2 cellular contexts compared by ENCODE assay signal in the genomic region with DNA sequence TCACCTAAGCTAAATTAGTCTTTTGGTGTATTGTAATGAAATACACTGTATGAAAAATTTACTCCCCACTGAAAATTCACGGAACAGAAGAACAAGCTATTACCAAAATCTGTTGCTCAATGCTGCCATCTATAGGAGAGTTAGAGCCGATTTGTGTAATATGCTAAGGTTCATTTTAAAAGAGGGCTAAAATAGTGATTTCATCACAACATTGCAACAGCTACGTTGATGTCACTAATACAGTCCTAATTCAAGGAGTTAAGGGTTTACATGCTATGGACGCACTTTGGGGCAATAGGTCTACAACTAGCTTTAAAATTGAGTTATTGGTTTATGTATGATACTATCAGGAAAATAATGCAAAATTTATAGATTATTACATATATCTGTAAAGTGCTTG.
TF ChIP-seq lines count a peak whose summit lies in the region.

No MANE protein-coding gene starts in this region.

TF ChIP-seq in HCT116, 20 proteins besides CTCF, POLR2A, EP300 and RAD21:
- TF ChIP-seq ELF1 (IDR thresholded peaks at IDR 0.05; ENCODE audit: borderline replicate concordance, low read depth), result no peak
- TF ChIP-seq, protein P1, sequence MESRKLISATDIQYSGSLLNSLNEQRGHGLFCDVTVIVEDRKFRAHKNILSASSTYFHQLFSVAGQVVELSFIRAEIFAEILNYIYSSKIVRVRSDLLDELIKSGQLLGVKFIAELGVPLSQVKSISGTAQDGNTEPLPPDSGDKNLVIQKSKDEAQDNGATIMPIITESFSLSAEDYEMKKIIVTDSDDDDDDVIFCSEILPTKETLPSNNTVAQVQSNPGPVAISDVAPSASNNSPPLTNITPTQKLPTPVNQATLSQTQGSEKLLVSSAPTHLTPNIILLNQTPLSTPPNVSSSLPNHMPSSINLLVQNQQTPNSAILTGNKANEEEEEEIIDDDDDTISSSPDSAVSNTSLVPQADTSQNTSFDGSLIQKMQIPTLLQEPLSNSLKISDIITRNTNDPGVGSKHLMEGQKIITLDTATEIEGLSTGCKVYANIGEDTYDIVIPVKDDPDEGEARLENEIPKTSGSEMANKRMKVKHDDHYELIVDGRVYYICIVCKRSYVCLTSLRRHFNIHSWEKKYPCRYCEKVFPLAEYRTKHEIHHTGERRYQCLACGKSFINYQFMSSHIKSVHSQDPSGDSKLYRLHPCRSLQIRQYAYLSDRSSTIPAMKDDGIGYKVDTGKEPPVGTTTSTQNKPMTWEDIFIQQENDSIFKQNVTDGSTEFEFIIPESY (IDR thresholded peaks at IDR 0.05; ENCODE audit: extremely low read depth, insufficient replicate concordance, low read length), result no peak
- no peak for TF ChIP-seq TCF7L2 (IDR thresholded peaks at IDR 0.05; ENCODE audit: borderline replicate concordance, extremely low read depth, insufficient read depth, insufficient read length)
- TF ChIP-seq JUND (IDR thresholded peaks at IDR 0.05), result no peak
- TF ChIP-seq, protein P2, sequence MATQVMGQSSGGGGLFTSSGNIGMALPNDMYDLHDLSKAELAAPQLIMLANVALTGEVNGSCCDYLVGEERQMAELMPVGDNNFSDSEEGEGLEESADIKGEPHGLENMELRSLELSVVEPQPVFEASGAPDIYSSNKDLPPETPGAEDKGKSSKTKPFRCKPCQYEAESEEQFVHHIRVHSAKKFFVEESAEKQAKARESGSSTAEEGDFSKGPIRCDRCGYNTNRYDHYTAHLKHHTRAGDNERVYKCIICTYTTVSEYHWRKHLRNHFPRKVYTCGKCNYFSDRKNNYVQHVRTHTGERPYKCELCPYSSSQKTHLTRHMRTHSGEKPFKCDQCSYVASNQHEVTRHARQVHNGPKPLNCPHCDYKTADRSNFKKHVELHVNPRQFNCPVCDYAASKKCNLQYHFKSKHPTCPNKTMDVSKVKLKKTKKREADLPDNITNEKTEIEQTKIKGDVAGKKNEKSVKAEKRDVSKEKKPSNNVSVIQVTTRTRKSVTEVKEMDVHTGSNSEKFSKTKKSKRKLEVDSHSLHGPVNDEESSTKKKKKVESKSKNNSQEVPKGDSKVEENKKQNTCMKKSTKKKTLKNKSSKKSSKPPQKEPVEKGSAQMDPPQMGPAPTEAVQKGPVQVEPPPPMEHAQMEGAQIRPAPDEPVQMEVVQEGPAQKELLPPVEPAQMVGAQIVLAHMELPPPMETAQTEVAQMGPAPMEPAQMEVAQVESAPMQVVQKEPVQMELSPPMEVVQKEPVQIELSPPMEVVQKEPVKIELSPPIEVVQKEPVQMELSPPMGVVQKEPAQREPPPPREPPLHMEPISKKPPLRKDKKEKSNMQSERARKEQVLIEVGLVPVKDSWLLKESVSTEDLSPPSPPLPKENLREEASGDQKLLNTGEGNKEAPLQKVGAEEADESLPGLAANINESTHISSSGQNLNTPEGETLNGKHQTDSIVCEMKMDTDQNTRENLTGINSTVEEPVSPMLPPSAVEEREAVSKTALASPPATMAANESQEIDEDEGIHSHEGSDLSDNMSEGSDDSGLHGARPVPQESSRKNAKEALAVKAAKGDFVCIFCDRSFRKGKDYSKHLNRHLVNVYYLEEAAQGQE (IDR thresholded peaks at IDR 0.05; ENCODE audit: low read depth), result no peak
- no peak for TF ChIP-seq CBX3 (IDR thresholded peaks at IDR 0.05; ENCODE audit: low read depth)
- no peak for TF ChIP-seq SIN3A (IDR thresholded peaks at IDR 0.05; ENCODE audit: low read depth)
- TF ChIP-seq EZH2 (IDR thresholded peaks at IDR 0.05), result no peak
- no peak for TF ChIP-seq ZNF274 (IDR thresholded peaks at IDR 0.05; ENCODE audit: low read depth, low read length)
- TF ChIP-seq SP1 (IDR thresholded peaks at IDR 0.05; ENCODE audit: low read depth), result no peak
- TF ChIP-seq, protein P3, sequence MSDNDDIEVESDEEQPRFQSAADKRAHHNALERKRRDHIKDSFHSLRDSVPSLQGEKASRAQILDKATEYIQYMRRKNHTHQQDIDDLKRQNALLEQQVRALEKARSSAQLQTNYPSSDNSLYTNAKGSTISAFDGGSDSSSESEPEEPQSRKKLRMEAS (IDR thresholded peaks at IDR 0.05), result no peak
- no peak for TF ChIP-seq EGR1 (IDR thresholded peaks at IDR 0.05; ENCODE audit: low read depth)
- TF ChIP-seq FOSL1 (IDR thresholded peaks at IDR 0.05; ENCODE audit: low read depth), result no peak
- TF ChIP-seq ZFX (IDR thresholded peaks at IDR 0.05), result no peak
- no peak for TF ChIP-seq CEBPB (IDR thresholded peaks at IDR 0.05; ENCODE audit: low read depth)
- TF ChIP-seq EZH2phosphoT487 (IDR thresholded peaks at IDR 0.05; ENCODE audit: borderline replicate concordance), result no peak
- TF ChIP-seq, protein P4, sequence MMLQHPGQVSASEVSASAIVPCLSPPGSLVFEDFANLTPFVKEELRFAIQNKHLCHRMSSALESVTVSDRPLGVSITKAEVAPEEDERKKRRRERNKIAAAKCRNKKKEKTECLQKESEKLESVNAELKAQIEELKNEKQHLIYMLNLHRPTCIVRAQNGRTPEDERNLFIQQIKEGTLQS (IDR thresholded peaks at IDR 0.05), result no peak
- no peak for TF ChIP-seq SRF (IDR thresholded peaks at IDR 0.05; ENCODE audit: low read depth)
- no peak for TF ChIP-seq YY1 (IDR thresholded peaks at IDR 0.05; ENCODE audit: extremely low read depth, insufficient replicate concordance, low read depth, low read length)

TF ChIP-seq in GM12878, 131 proteins besides CTCF, POLR2A, EP300 and RAD21:
- TF ChIP-seq CHD1 (IDR thresholded peaks at IDR 0.05; ENCODE audit: low read depth, low read length), result no peak
- TF ChIP-seq STAT3 (IDR thresholded peaks at IDR 0.05; ENCODE audit: low read depth, low read length), result no peak
- TF ChIP-seq SMC3 (IDR thresholded peaks at IDR 0.05; ENCODE audit: borderline replicate concordance, low read length), result peak; percentile 73; the same call in 1 of the 2 replicates
- TF ChIP-seq KAT2A (conservative IDR thresholded peaks at IDR 0.05; ENCODE audit: control insufficient read depth, low read depth, low read length), result no peak
TF ChIP-seq in GM12878: peak in this region for 1.
